ENCODE assay signal across 21 cellular contexts in genomic region chrX:23235051-23235450, GRCh38.
DNase-seq lines count a peak whose midpoint lies in the region; ATAC-seq and TF ChIP-seq lines count a peak whose summit lies in the region.
"Had no signal": no experiment of that assay in that cellular context is flagged by ENCODE, and none has a peak within 500 bp of the region (broad histone marks: within the 10 kb centered on the region; RNA-seq: fewer than 3 reads in every experiment).

No MANE protein-coding gene starts in this region.

- no peak overlapping the region for H3K14ac ChIP-seq in mesenchymal stem cell (ENCODE audit: low read length in 2 of 2)

- CTCF ChIA-PET in WTC11 (lab: Charles Lee), result no interaction called here

- POLR2A ChIA-PET in WTC11 (lab: Charles Lee), result no interaction called here

- no peak overlapping the region for H4K8ac ChIP-seq in mesenchymal stem cell (ENCODE audit: low read length)

- no peaks in the 10 kb centered on the region for H3K79me1 ChIP-seq in mesenchymal stem cell (replicated peaks; ENCODE audit: low read length, poor library complexity, severe bottlenecking)

- ATAC-seq in WTC11, result no peak
- no peak for ATAC-seq in GM19023 (IDR thresholded peaks at IDR 0.05; ENCODE audit: unreplicated experiment)
- ATAC-seq: A549, GM12878, K562 had no signal

- no peak overlapping the region for H2BK5ac ChIP-seq in mesenchymal stem cell (ENCODE audit: low read depth, low read length, poor library complexity, severe bottlenecking)

- no peak overlapping the region for H2BK120ac ChIP-seq in mesenchymal stem cell (ENCODE audit: low read depth, low read length)

- H3K27me3 ChIP-seq in HAP-1 (ENCODE audit: low read depth), result no peaks in the 10 kb centered on the region
- no peaks in the 10 kb centered on the region for H3K27me3 ChIP-seq in mesenchymal stem cell (ENCODE audit: control insufficient read depth in 1 of 2, insufficient read depth in 1 of 2, low read length in 2 of 2)

- DNase-seq in ELF-1 (ENCODE audit: low read depth, low spot score) (peak; percentile 39), HAP-1 (ENCODE audit: low spot score in 2 of 2) (peak; percentile 46 to 57), WTC11 (ENCODE audit: low spot score) (no peak), left kidney (ENCODE audit: low read depth, low spot score) (peak; percentile 35), DMS114 treated with DMSO at 0.1 percent for 48 hours (lab: John Stamatoyannopoulos, UW; ENCODE audit: unreplicated experiment) (no peak), mesenchymal stem cell (no peak)
- DNase-seq: AML-193; Caco-2; CD4-positive, alpha-beta T cell; DMS153; DMS79; GF-D8; GM23248; HCEC 1CT; IMR-90 had no signal

- no peak overlapping the region for H2BK15ac ChIP-seq in mesenchymal stem cell (ENCODE audit: low read depth, poor library complexity, severe bottlenecking)

- H3K4me1 ChIP-seq in HAP-1 (no peaks in the 10 kb centered on the region), mesenchymal stem cell (ENCODE audit: control insufficient read depth, insufficient read depth, low read depth, low read length) (no peaks in the 10 kb centered on the region)
- H3K4me1 ChIP-seq: A549, Caco-2 had no signal

- H2AK5ac ChIP-seq in mesenchymal stem cell (ENCODE audit: low read length, severe bottlenecking), result no peak overlapping the region

- peak overlapping the region; percentile 21 for H3K4me3 Mint-ChIP-seq in WTC11
- H3K4me3 Mint-ChIP-seq: CD4-positive, alpha-beta T cell had no signal

- no peak overlapping the region for H3K23ac ChIP-seq in mesenchymal stem cell (ENCODE audit: low read length in 2 of 2)

- H3K9ac ChIP-seq in mesenchymal stem cell (ENCODE audit: low read length), result no peak overlapping the region
- H3K9ac ChIP-seq: GM23248 had no signal

- peaks cover 9% of the 10 kb centered on the region for H3K36me3 Mint-ChIP-seq in WTC11

- no peak overlapping the region for H3K4ac ChIP-seq in mesenchymal stem cell (ENCODE audit: low read depth in 1 of 2, low read length in 2 of 2)

- H3K9me3 Mint-ChIP-seq in WTC11, result 0 out of 2 replicates have a peak, but pooled peaks cover 4% of the 10 kb centered on the region
- H3K9me3 Mint-ChIP-seq: CD4-positive, alpha-beta T cell had no signal

- no peak overlapping the region for H3K4me3 ChIP-seq in HAP-1
- no peak overlapping the region for H3K4me3 ChIP-seq in mesenchymal stem cell (ENCODE audit: insufficient read depth in 1 of 2, low read depth in 1 of 2, low read length in 2 of 2)
- H3K4me3 ChIP-seq: A549, GM12878, GM23248, K562 had no signal

- no peak overlapping the region for H2AFZ ChIP-seq in mesenchymal stem cell (ENCODE audit: low read depth, low read length)
- H2AFZ ChIP-seq: GM23248 had no signal

- no peak overlapping the region for H3K4me2 ChIP-seq in mesenchymal stem cell (ENCODE audit: low read length, poor library complexity, severe bottlenecking)
- H3K4me2 ChIP-seq: A549 had no signal

- peak overlapping the region; percentile 74 for H3K27ac Mint-ChIP-seq in WTC11
- H3K27ac Mint-ChIP-seq: CD4-positive, alpha-beta T cell had no signal

- no peak overlapping the region for H3K27ac ChIP-seq in mesenchymal stem cell (ENCODE audit: low read length, poor library complexity, severe bottlenecking)
- H3K27ac ChIP-seq: 22Rv1, A549, C4-2B, GM23248 had no signal

- H4K91ac ChIP-seq in mesenchymal stem cell (ENCODE audit: low read length), result no peak overlapping the region

- peaks cover 19% of the 10 kb centered on the region for H3K4me1 Mint-ChIP-seq in WTC11

- H3K36me3 ChIP-seq in HAP-1 (replicated peaks) (no peaks in the 10 kb centered on the region), mesenchymal stem cell (ENCODE audit: control insufficient read depth in 1 of 2, insufficient read depth in 2 of 2, low read depth in 1 of 2, low read length in 2 of 2) (no peaks in the 10 kb centered on the region)

- H3K27me3 Mint-ChIP-seq in WTC11 (ENCODE audit: low read depth), result no peaks in the 10 kb centered on the region
- H3K27me3 Mint-ChIP-seq: CD4-positive, alpha-beta T cell had no signal

- no peak overlapping the region for H2BK12ac ChIP-seq in mesenchymal stem cell (ENCODE audit: low read length in 2 of 2)

- H3K18ac ChIP-seq in mesenchymal stem cell (ENCODE audit: low read depth in 1 of 2, low read length in 2 of 2), result no peak overlapping the region

- 52% methylated on average over 3 of the region's 5 CpGs for WGBS in mesenchymal stem cell

- in situ Hi-C loops in HAP-1 (cut with MboI; ENCODE audit: low sequenced_read_pairs), result no loop called here

- H3K9me3 ChIP-seq in HAP-1, result no peaks in the 10 kb centered on the region
- H3K9me3 ChIP-seq in mesenchymal stem cell (ENCODE audit: control insufficient read depth, low read length), result no peaks in the 10 kb centered on the region
- H3K9me3 ChIP-seq: A549, Caco-2 had no signal

- TF ChIP-seq CTCF in WTC11 (IDR thresholded peaks at IDR 0.05), result no peak

TF ChIP-seq in WTC11, 78 proteins besides CTCF, POLR2A, EP300 and RAD21:
- TF ChIP-seq GABPB1 (CRISPR knock-in tag; IDR thresholded peaks at IDR 0.05) (no peak), HMGA2 (CRISPR knock-in tag; IDR thresholded peaks at IDR 0.05) (no peak), NR2C2 (CRISPR knock-in tag; IDR thresholded peaks at IDR 0.05) (no peak), MAX (CRISPR knock-in tag; IDR thresholded peaks at IDR 0.05) (no peak)
- TF ChIP-seq, protein P1, sequence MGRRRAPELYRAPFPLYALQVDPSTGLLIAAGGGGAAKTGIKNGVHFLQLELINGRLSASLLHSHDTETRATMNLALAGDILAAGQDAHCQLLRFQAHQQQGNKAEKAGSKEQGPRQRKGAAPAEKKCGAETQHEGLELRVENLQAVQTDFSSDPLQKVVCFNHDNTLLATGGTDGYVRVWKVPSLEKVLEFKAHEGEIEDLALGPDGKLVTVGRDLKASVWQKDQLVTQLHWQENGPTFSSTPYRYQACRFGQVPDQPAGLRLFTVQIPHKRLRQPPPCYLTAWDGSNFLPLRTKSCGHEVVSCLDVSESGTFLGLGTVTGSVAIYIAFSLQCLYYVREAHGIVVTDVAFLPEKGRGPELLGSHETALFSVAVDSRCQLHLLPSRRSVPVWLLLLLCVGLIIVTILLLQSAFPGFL (CRISPR knock-in tag; IDR thresholded peaks at IDR 0.05; ENCODE audit: borderline replicate concordance), result no peak

Comparison
In these comparisons a context has a peak if more than half of its experiments do, and no peak if none do; other contexts are left out.
1. DNase-seq: peak in ELF-1 (single experiment), HAP-1 (2 of 2) and left kidney (single experiment); none in WTC11 (single experiment), DMS114 treated with DMSO at 0.1 percent for 48 hours (single experiment) and mesenchymal stem cell (single experiment).